Comparison of ENCODE assay signal across 12 cellular contexts in genomic region chr4:123785515-123785914, GRCh38.
DNase-seq lines count a peak whose midpoint lies in the region; ATAC-seq and TF ChIP-seq lines count a peak whose summit lies in the region.
"Had no signal": no experiment of that assay in that cellular context is flagged by ENCODE, and none has a peak within 500 bp of the region (broad histone marks: within the 10 kb centered on the region; RNA-seq: fewer than 3 reads in every experiment).

No MANE protein-coding gene starts in this region.

- no peak overlapping the region for H3K4me3 Mint-ChIP-seq in natural killer cell
- H3K4me3 Mint-ChIP-seq: B cell had no signal

- H3K4me3 ChIP-seq in BJ (ENCODE audit: low read depth, low read length) = no peak overlapping the region
- no peak overlapping the region for H3K4me3 ChIP-seq in body of pancreas
- H3K4me3 ChIP-seq in left ventricle myocardium inferior = no peak overlapping the region
- H3K4me3 ChIP-seq: adrenal gland, vagina had no signal

- TF ChIP-seq POLR2A in body of pancreas (IDR thresholded peaks at IDR 0.05) = no peak

- no peaks in the 10 kb centered on the region for H3K4me1 Mint-ChIP-seq in natural killer cell
- H3K4me1 Mint-ChIP-seq: B cell had no signal

- H3K27ac Mint-ChIP-seq in natural killer cell = no peak overlapping the region
- H3K27ac Mint-ChIP-seq: B cell had no signal

- WGBS in body of pancreas, 2 donors = 51 to 61% methylated on average over 3 of the region's 3 CpGs

- H3K36me3 ChIP-seq in BJ (ENCODE audit: control insufficient read depth, insufficient read depth, low read length) (no peaks in the 10 kb centered on the region), body of pancreas (replicated peaks in 1 of 2; ENCODE audit: insufficient read depth in 1 of 2, low read depth in 2 of 2) (no peaks in the 10 kb centered on the region), left ventricle myocardium inferior (no peaks in the 10 kb centered on the region)
- H3K36me3 ChIP-seq: adrenal gland, vagina had no signal

- CTCF ChIA-PET in BJ (lab: Yijun Ruan, JAX) = no interaction called here

- H3K9me3 Mint-ChIP-seq in natural killer cell = peaks cover 0 to 3% of the 10 kb centered on the region in 2 donors

- POLR2A ChIA-PET in BJ (lab: Charles Lee) = no interaction called here

- no peaks in the 10 kb centered on the region for H3K36me3 Mint-ChIP-seq in natural killer cell

- no peaks in the 10 kb centered on the region for H3K27me3 ChIP-seq in BJ (ENCODE audit: control insufficient read depth, insufficient read depth, low read length)
- H3K27me3 ChIP-seq in body of pancreas = no peaks in the 10 kb centered on the region
- H3K27me3 ChIP-seq in left ventricle myocardium inferior (ENCODE audit: low read depth) = no peaks in the 10 kb centered on the region
- H3K27me3 ChIP-seq: adrenal gland, vagina had no signal

- H3K27ac ChIP-seq in body of pancreas (no peak overlapping the region), left ventricle myocardium inferior (replicated peaks) (peak overlapping the region; percentile 69)
- H3K27ac ChIP-seq: vagina had no signal

- no peaks in the 10 kb centered on the region for H3K4me1 ChIP-seq in body of pancreas
- H3K4me1 ChIP-seq in left ventricle myocardium inferior = peaks cover 30% of the 10 kb centered on the region
- H3K4me1 ChIP-seq: adrenal gland had no signal

- no peak for TF ChIP-seq CTCF in BJ (IDR thresholded peaks at IDR 0.05; ENCODE audit: insufficient read depth, low read depth, low read length)
- TF ChIP-seq CTCF in body of pancreas (IDR thresholded peaks at IDR 0.05) = no peak
- TF ChIP-seq CTCF in left ventricle myocardium inferior (IDR thresholded peaks at IDR 0.05; ENCODE audit: borderline replicate concordance) = no peak
- TF ChIP-seq CTCF in natural killer cell (IDR thresholded peaks at IDR 0.05) = no peak

- peak; percentile 45 for ATAC-seq in body of pancreas
- no peak for ATAC-seq in natural killer cell
- no peak for ATAC-seq in HG02759 (IDR thresholded peaks at IDR 0.05; ENCODE audit: unreplicated experiment)
- ATAC-seq in HG02938 (IDR thresholded peaks at IDR 0.05; ENCODE audit: unreplicated experiment) = no peak

- peak; percentile 86 for DNase-seq in BJ (ENCODE audit: low read depth)
- DNase-seq in body of pancreas = peak in 3 of 4 donors; percentile 23 to 47 (median 31)
- peak; percentile 52 for DNase-seq in left ventricle myocardium inferior
- peak; percentile 24 for DNase-seq in pons (ENCODE audit: low spot score)
- DNase-seq in KBM-7 = no peak
- no peak for DNase-seq in natural killer cell
- DNase-seq: NCI-H187 treated with DMSO at 0.1 percent for 48 hours had no signal

- in situ Hi-C loops in KBM-7 (cut with MboI; ENCODE audit: low pct_unique_long_range_greater_than_20kb, low sequenced_read_pairs) = no loop called here

- H3K27me3 Mint-ChIP-seq in natural killer cell (ENCODE audit: low read depth in 2 of 2) = peaks cover 0 to 27% of the 10 kb centered on the region in 2 donors

- intact Hi-C loops in body of pancreas (cut with DNase I) = no loop called here
- intact Hi-C loops in left ventricle myocardium inferior (cut with micrococcal nuclease) = no loop called here
- intact Hi-C loops in natural killer cell (cut with micrococcal nuclease) = no loop called here

- H3K9me3 ChIP-seq in body of pancreas (no peaks in the 10 kb centered on the region), left ventricle myocardium inferior (replicated peaks) (no peaks in the 10 kb centered on the region)
- H3K9me3 ChIP-seq: adrenal gland, vagina had no signal

Comparison
In these comparisons a context has a peak if more than half of its experiments do, and no peak if none do; other contexts are left out.
1. DNase-seq: peak in BJ (single experiment), body of pancreas (3 of 4), left ventricle myocardium inferior (single experiment) and pons (single experiment); none in KBM-7 (single experiment) and natural killer cell (single experiment).